In genomic region chr5:3098821-3099220, GRCh38 we compare ENCODE assay signal across 1 cellular context.
TF ChIP-seq lines count a peak whose summit lies in the region.

No MANE protein-coding gene starts in this region.

TF ChIP-seq in GM23338, 12 proteins besides CTCF, POLR2A, EP300 and RAD21 (continued from another document):
- no peak for TF ChIP-seq ZNF462 (CRISPR knock-in tag; IDR thresholded peaks at IDR 0.05)
- TF ChIP-seq EZH2 (IDR thresholded peaks at IDR 0.05; ENCODE audit: low read depth, unreplicated experiment): no peak
- no peak for TF ChIP-seq ETS1 (IDR thresholded peaks at IDR 0.05)
